ENCODE assay signal across 8 cellular contexts in genomic region chr5:107021575-107021974, GRCh38.
"Had no signal": no experiment of that assay in that cellular context is flagged by ENCODE, and none has a peak within 500 bp of the region (broad histone marks: within the 10 kb centered on the region; RNA-seq: fewer than 3 reads in every experiment).

No MANE protein-coding gene starts in this region.

- H3K9me3 Mint-ChIP-seq: H9 had no signal

- H2AFZ ChIP-seq: GM23248 had no signal

- H3K4me1 Mint-ChIP-seq: IgD-negative memory B cell had no signal

- ATAC-seq: HepG2 had no signal

- FAIRE-seq: HepG2 had no signal

- H3K27ac ChIP-seq: GM23248, KMS-11 had no signal

- H3K4me3 Mint-ChIP-seq: H9, IgD-negative memory B cell had no signal

- H3K27ac Mint-ChIP-seq: H9, IgD-negative memory B cell had no signal

- H3K27me3 Mint-ChIP-seq: IgD-negative memory B cell had no signal

- H3K4me2 ChIP-seq: KMS-11 had no signal

- H3K36me3 Mint-ChIP-seq: IgD-negative memory B cell had no signal

- DNase-seq: GM23248, GOT3, H9, HCEC 1CT, KBM-7 had no signal

- H3K4me3 ChIP-seq: GM23248 had no signal
